Comparison of ENCODE assay signal across 1 cellular context in genomic region chr19:18943465-18943864, GRCh38.
TF ChIP-seq lines count a peak whose summit lies in the region.

No MANE protein-coding gene starts in this region.

TF ChIP-seq in GM12878, 131 proteins besides CTCF, POLR2A, EP300 and RAD21:
- TF ChIP-seq ZNF217 (IDR thresholded peaks at IDR 0.05) (peak; percentile 32; the same call in 1 of the 2 replicates), DPF2 (IDR thresholded peaks at IDR 0.05) (0 out of 2 replicates have a peak, but pooled peaks have one; percentile 18), SMARCA5 (IDR thresholded peaks at IDR 0.05) (peak; percentile 61; the same call in 1 of the 2 replicates), CREB1 (IDR thresholded peaks at IDR 0.05; ENCODE audit: low read depth) (no peak), GABPA (IDR thresholded peaks at IDR 0.05; ENCODE audit: low read depth) (no peak)
